Comparison of ENCODE assay signal across 20 cellular contexts in the genomic region with DNA sequence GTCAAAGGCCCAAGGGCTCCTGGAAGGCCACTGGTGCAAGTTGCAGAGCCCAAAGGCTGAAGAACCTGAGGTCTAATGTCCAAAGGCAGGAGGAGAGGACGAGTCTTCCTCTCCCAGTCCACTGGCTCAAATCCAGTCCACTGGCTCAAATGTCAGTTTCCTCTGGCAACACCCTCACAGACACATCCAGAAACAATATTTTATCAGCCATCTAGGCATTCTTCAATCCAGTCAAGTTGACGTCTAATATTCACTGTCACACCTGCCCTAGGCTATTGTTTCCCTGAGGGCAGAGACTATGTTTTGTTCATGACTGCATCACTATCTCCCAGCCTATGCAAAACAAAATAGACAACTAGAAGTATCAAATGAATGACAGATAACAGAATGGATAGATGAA.
DNase-seq lines count a peak whose midpoint lies in the region; ATAC-seq, FAIRE-seq and TF ChIP-seq lines count a peak whose summit lies in the region.
"Had no signal": no experiment of that assay in that cellular context is flagged by ENCODE, and none has a peak within 500 bp of the region (broad histone marks: within the 10 kb centered on the region; RNA-seq: fewer than 3 reads in every experiment).

No MANE protein-coding gene starts in this region.

- ATAC-seq in activated CD4-positive, alpha-beta T cell treated with anti-CD3 and anti-CD28 coated beads for 36 hours, result no peak
- ATAC-seq: CD8-positive, alpha-beta T cell; GM12878 had no signal

- H3K36me3 Mint-ChIP-seq in endothelial cell (ENCODE audit: low read depth, unreplicated experiment), result peaks cover 10% of the 10 kb centered on the region
- H3K36me3 Mint-ChIP-seq in activated CD4-positive, alpha-beta T cell treated with anti-CD3 and anti-CD28 coated beads for 36 hours (ENCODE audit: low read depth), result no peaks in the 10 kb centered on the region

- no peaks in the 10 kb centered on the region for H4K20me1 ChIP-seq in SK-N-SH (ENCODE audit: insufficient read depth)
- H4K20me1 ChIP-seq: BLaER1 treated with 17β-estradiol and CSF1 and Interleukin-3, amounts not matched to agents 10 nM and 100 nM had no signal

- H3K4me2 ChIP-seq in SK-N-SH, result no peak overlapping the region
- H3K4me2 ChIP-seq: BLaER1 treated with 17β-estradiol and CSF1 and Interleukin-3, amounts not matched to agents 10 nM and 100 nM had no signal

- peaks cover 52% of the 10 kb centered on the region for H3K4me1 Mint-ChIP-seq in endothelial cell (ENCODE audit: unreplicated experiment)
- H3K4me1 Mint-ChIP-seq in activated CD4-positive, alpha-beta T cell treated with anti-CD3 and anti-CD28 coated beads for 36 hours, result peaks cover 13% of the 10 kb centered on the region

- no peaks in the 10 kb centered on the region for H3K79me2 ChIP-seq in SK-N-SH (ENCODE audit: insufficient read depth)

- H3K9me3 Mint-ChIP-seq in endothelial cell (ENCODE audit: unreplicated experiment), result no peaks in the 10 kb centered on the region
- H3K9me3 Mint-ChIP-seq in activated CD4-positive, alpha-beta T cell treated with anti-CD3 and anti-CD28 coated beads for 36 hours (ENCODE audit: low read depth), result no peaks in the 10 kb centered on the region
- H3K9me3 Mint-ChIP-seq: CD8-positive, alpha-beta T cell had no signal

- no peak overlapping the region for H3K9ac ChIP-seq in stomach smooth muscle (ENCODE audit: low read length in 2 of 2)
- no peak overlapping the region for H3K9ac ChIP-seq in SK-N-SH
- H3K9ac ChIP-seq: BLaER1 treated with 17β-estradiol and CSF1 and Interleukin-3, amounts not matched to agents 10 nM and 100 nM had no signal

- peak; percentile 64 for FAIRE-seq in D721Med (lab: Jason Lieb, UNC)
- FAIRE-seq: GM12878, HTR-8/SVneo had no signal

- TF ChIP-seq CTCF in D721Med (IDR thresholded peaks at IDR 0.05; ENCODE audit: insufficient read depth, missing control alignments) (no peak), endothelial cell (IDR thresholded peaks at IDR 0.05; ENCODE audit: unreplicated experiment) (no peak), SK-N-SH (IDR thresholded peaks at IDR 0.05) (no peak)

- WGBS in SK-N-SH (ENCODE audit: low lambda C conversion rate), result 23% methylated on average over 1 of the region's 2 CpGs

- DNase-seq in D721Med (ENCODE audit: insufficient read length, low spot score), result no peak
- DNase-seq in NCI-H2029 treated with DMSO at 0.1 percent for 48 hours (lab: John Stamatoyannopoulos, UW), result peak; percentile 82
- DNase-seq in endothelial cell (ENCODE audit: low spot score), result no peak
- DNase-seq in activated CD4-positive, alpha-beta T cell treated with anti-CD3 and anti-CD28 coated beads for 36 hours, result no peak
- no peak for DNase-seq in medulla oblongata (ENCODE audit: extremely low spot score)
- no peak for DNase-seq in SK-N-SH
- DNase-seq: 8988T; Calu3; CD8-positive, alpha-beta T cell; DMS 273 treated with DMSO at 0.1 percent for 48 hours; DMS53; DND-41; EL; GOT3; H7 had no signal

- H3K36me3 ChIP-seq in stomach smooth muscle (ENCODE audit: control insufficient read depth in 2 of 2, insufficient read depth in 2 of 2, low read length in 2 of 2) (peaks cover 0 to 2% of the 10 kb centered on the region in 2 donors), SK-N-SH (replicated peaks in 1 of 2; ENCODE audit: control insufficient read depth in 1 of 2, insufficient read depth in 2 of 2, low read length in 1 of 2) (no peaks in the 10 kb centered on the region)
- H3K36me3 ChIP-seq: BLaER1 treated with 17β-estradiol and CSF1 and Interleukin-3, amounts not matched to agents 10 nM and 100 nM had no signal

- H3K4me1 ChIP-seq in stomach smooth muscle (ENCODE audit: control insufficient read depth, insufficient read depth, low read length) (peaks cover 30% of the 10 kb centered on the region), SK-N-SH (ENCODE audit: control insufficient read depth in 1 of 2, insufficient read depth in 2 of 2, low read depth in 1 of 2, low read length in 1 of 2) (no peaks in the 10 kb centered on the region; a peak in 1 of 4 replicates)
- H3K4me1 ChIP-seq: BLaER1 treated with 17β-estradiol and CSF1 and Interleukin-3, amounts not matched to agents 10 nM and 100 nM had no signal

- H3F3A ChIP-seq in SK-N-SH (replicated peaks; ENCODE audit: insufficient read depth), result no peaks in the 10 kb centered on the region

- CTCF ChIA-PET in activated CD4-positive, alpha-beta T cell treated with anti-CD3 and anti-CD28 coated beads for 36 hours (lab: Charles Lee), result no interaction called here
- CTCF ChIA-PET in SK-N-SH (lab: Yijun Ruan, JAX), result no interaction called here

- H3K4me3 ChIP-seq in stomach smooth muscle (ENCODE audit: low read length in 2 of 2) (no peak overlapping the region), SK-N-SH (ENCODE audit: low read depth in 2 of 2, low read length in 1 of 2) (no peak overlapping the region)
- H3K4me3 ChIP-seq: BLaER1 treated with 17β-estradiol and CSF1 and Interleukin-3, amounts not matched to agents 10 nM and 100 nM; GM12878 had no signal

- H3K27me3 Mint-ChIP-seq in endothelial cell (ENCODE audit: unreplicated experiment), result no peaks in the 10 kb centered on the region
- H3K27me3 Mint-ChIP-seq in activated CD4-positive, alpha-beta T cell treated with anti-CD3 and anti-CD28 coated beads for 36 hours, result no peaks in the 10 kb centered on the region

- H3K27ac Mint-ChIP-seq in endothelial cell (ENCODE audit: unreplicated experiment), result peak overlapping the region; percentile 84
- H3K27ac Mint-ChIP-seq in activated CD4-positive, alpha-beta T cell treated with anti-CD3 and anti-CD28 coated beads for 36 hours, result no peak overlapping the region
- H3K27ac Mint-ChIP-seq: B cell; CD8-positive, alpha-beta T cell had no signal

- H3K4me3 Mint-ChIP-seq in endothelial cell (ENCODE audit: unreplicated experiment), result no peak overlapping the region
- H3K4me3 Mint-ChIP-seq in activated CD4-positive, alpha-beta T cell treated with anti-CD3 and anti-CD28 coated beads for 36 hours, result no peak overlapping the region
- H3K4me3 Mint-ChIP-seq: B cell; CD8-positive, alpha-beta T cell had no signal

- no peaks in the 10 kb centered on the region for H3K9me3 ChIP-seq in stomach smooth muscle (ENCODE audit: control insufficient read depth in 2 of 2, low read length in 2 of 2)
- no peaks in the 10 kb centered on the region for H3K9me3 ChIP-seq in SK-N-SH
- H3K9me3 ChIP-seq: BLaER1 treated with 17β-estradiol and CSF1 and Interleukin-3, amounts not matched to agents 10 nM and 100 nM had no signal

- no peak overlapping the region for H2AFZ ChIP-seq in SK-N-SH (ENCODE audit: low read depth)

- no peaks in the 10 kb centered on the region for H3K9me2 ChIP-seq in SK-N-SH

- H3K27me3 ChIP-seq in stomach smooth muscle (ENCODE audit: control insufficient read depth in 1 of 2, insufficient read depth in 2 of 2, low read length in 2 of 2) (no peaks in the 10 kb centered on the region), SK-N-SH (ENCODE audit: insufficient read depth) (no peaks in the 10 kb centered on the region)
- H3K27me3 ChIP-seq: BLaER1 treated with 17β-estradiol and CSF1 and Interleukin-3, amounts not matched to agents 10 nM and 100 nM had no signal

- intact Hi-C loops in activated CD4-positive, alpha-beta T cell treated with anti-CD3 and anti-CD28 coated beads for 36 hours (cut with DNase I, micrococcal nuclease), result no loop called here

- no peak for TF ChIP-seq RAD21 in SK-N-SH (IDR thresholded peaks at IDR 0.05; ENCODE audit: low read length)

- no peak for TF ChIP-seq EP300 in SK-N-SH (IDR thresholded peaks at IDR 0.05; ENCODE audit: borderline replicate concordance in 1 of 2, low read depth in 1 of 2, low read length in 1 of 2)

- POLR2A ChIA-PET in activated CD4-positive, alpha-beta T cell treated with anti-CD3 and anti-CD28 coated beads for 36 hours (lab: Charles Lee), result no interaction called here
- POLR2A ChIA-PET in SK-N-SH (lab: Yijun Ruan, JAX), result no interaction called here

- H3K27ac ChIP-seq in stomach smooth muscle (ENCODE audit: low read length) (peak overlapping the region; percentile 46), SK-N-SH (ENCODE audit: low read depth in 2 of 2, low read length in 1 of 2) (no peak overlapping the region)
- H3K27ac ChIP-seq: BLaER1 treated with 17β-estradiol and CSF1 and Interleukin-3, amounts not matched to agents 10 nM and 100 nM had no signal

TF ChIP-seq in SK-N-SH, 30 proteins besides CTCF, POLR2A, EP300 and RAD21:
- TF ChIP-seq, protein P1, sequence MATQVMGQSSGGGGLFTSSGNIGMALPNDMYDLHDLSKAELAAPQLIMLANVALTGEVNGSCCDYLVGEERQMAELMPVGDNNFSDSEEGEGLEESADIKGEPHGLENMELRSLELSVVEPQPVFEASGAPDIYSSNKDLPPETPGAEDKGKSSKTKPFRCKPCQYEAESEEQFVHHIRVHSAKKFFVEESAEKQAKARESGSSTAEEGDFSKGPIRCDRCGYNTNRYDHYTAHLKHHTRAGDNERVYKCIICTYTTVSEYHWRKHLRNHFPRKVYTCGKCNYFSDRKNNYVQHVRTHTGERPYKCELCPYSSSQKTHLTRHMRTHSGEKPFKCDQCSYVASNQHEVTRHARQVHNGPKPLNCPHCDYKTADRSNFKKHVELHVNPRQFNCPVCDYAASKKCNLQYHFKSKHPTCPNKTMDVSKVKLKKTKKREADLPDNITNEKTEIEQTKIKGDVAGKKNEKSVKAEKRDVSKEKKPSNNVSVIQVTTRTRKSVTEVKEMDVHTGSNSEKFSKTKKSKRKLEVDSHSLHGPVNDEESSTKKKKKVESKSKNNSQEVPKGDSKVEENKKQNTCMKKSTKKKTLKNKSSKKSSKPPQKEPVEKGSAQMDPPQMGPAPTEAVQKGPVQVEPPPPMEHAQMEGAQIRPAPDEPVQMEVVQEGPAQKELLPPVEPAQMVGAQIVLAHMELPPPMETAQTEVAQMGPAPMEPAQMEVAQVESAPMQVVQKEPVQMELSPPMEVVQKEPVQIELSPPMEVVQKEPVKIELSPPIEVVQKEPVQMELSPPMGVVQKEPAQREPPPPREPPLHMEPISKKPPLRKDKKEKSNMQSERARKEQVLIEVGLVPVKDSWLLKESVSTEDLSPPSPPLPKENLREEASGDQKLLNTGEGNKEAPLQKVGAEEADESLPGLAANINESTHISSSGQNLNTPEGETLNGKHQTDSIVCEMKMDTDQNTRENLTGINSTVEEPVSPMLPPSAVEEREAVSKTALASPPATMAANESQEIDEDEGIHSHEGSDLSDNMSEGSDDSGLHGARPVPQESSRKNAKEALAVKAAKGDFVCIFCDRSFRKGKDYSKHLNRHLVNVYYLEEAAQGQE (IDR thresholded peaks at IDR 0.05; ENCODE audit: low read depth, low read length), result no peak
- TF ChIP-seq NRF1 (IDR thresholded peaks at IDR 0.05; ENCODE audit: low read depth, low read length), result no peak
- no peak for TF ChIP-seq CHD2 (IDR thresholded peaks at IDR 0.05; ENCODE audit: low read length, partially characterized antibody)
- TF ChIP-seq YY1 (IDR thresholded peaks at IDR 0.05; ENCODE audit: low read depth), result no peak
- TF ChIP-seq SMC3 (IDR thresholded peaks at IDR 0.05; ENCODE audit: low read depth, low read length), result no peak
- TF ChIP-seq FOSL2 (IDR thresholded peaks at IDR 0.05; ENCODE audit: borderline replicate concordance, low read depth), result no peak
